Comparison of ENCODE assay signal across 20 cellular contexts in the genomic region with DNA sequence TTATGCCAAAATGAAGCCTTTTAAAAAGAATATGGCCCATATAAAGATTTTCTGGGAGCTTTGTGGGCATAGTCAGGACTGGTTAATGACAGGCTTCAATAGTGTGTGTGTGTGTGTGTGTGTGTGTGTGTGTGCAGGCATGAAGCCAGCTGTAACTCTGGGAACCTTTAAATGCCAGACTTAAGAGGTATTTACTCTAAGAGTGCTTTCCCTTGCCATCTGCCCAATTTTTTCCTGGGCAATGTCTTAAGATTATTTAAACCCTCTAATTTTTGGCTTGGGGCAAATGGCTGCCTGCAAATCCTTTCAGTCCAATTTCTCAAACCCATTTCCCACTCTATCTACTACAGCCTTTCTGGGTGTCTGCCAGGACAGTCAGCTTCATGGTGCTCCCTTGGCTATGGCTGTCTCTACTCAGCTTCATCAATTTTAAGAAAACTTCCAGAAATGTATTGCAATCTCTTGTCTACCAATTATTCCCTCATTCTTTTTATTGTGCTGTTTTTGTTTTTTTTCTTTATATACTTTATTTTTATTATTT.
DNase-seq lines count a peak whose midpoint lies in the region; ATAC-seq and TF ChIP-seq lines count a peak whose summit lies in the region.
"Had no signal": no experiment of that assay in that cellular context is flagged by ENCODE, and none has a peak within 500 bp of the region (broad histone marks: within the 10 kb centered on the region; RNA-seq: fewer than 3 reads in every experiment).

No MANE protein-coding gene starts in this region.

- H3K4me3 ChIP-seq in Caco-2 (ENCODE audit: low read depth, low read length) = no peak overlapping the region
- H3K4me3 ChIP-seq in HEK293 (ENCODE audit: low read depth, low read length) = no peak overlapping the region
- H3K4me3 ChIP-seq: GM12878, HAP-1 had no signal

- TF ChIP-seq CTCF in Caco-2 (IDR thresholded peaks at IDR 0.05; ENCODE audit: insufficient read depth in 1 of 2, low read depth in 1 of 2, low read length in 1 of 2, severe bottlenecking in 1 of 2, unreplicated experiment in 1 of 2) = no peak
- no peak for TF ChIP-seq CTCF in HEK293 (tag by site-specific recombination; IDR thresholded peaks at IDR 0.05)

- H3K4me3 Mint-ChIP-seq in Caco-2 (ENCODE audit: unreplicated experiment) = peak overlapping the region; percentile 28
- H3K4me3 Mint-ChIP-seq: CD4-positive, alpha-beta memory T cell had no signal

- peak overlapping the region; percentile 47 for H3K27ac Mint-ChIP-seq in Caco-2 (ENCODE audit: unreplicated experiment)
- H3K27ac Mint-ChIP-seq: CD4-positive, alpha-beta memory T cell had no signal

- H3K9me3 ChIP-seq in Caco-2 (0 out of 2 replicates have a peak, but pooled peaks cover 4% of the 10 kb centered on the region), HEK293 (ENCODE audit: control insufficient read depth, insufficient read depth, low read depth, low read length) (no peaks in the 10 kb centered on the region)
- H3K9me3 ChIP-seq: BE2C, HAP-1 had no signal

- CTCF ChIA-PET in Caco-2 (lab: Charles Lee) (interaction anchor here (0.6 kb wide), 1 partner anchor 19 kb away, joined by 5 read pairs; no protein-coding TSS in a partner anchor), HEK293 (lab: Yijun Ruan, JAX) (no interaction called here)

- H3K36me3 Mint-ChIP-seq in Caco-2 (ENCODE audit: insufficient read depth, unreplicated experiment) = peaks cover 4% of the 10 kb centered on the region

- intact Hi-C loops in Caco-2 (cut with micrococcal nuclease; ENCODE audit: unreplicated experiment) = loop anchor here (1.0 to 10.0 kb wide), 2 partner anchors 63 to 445 kb away; a partner anchor contains a TSS

- H3K4me1 ChIP-seq in Caco-2 (peaks cover 60% of the 10 kb centered on the region), HEK293 (ENCODE audit: control insufficient read depth, insufficient read depth, low read length) (no peaks in the 10 kb centered on the region)
- H3K4me1 ChIP-seq: BE2C, HAP-1 had no signal

- DNase-seq in Caco-2 = no peak
- DNase-seq in NCI-H2227 (lab: John Stamatoyannopoulos, UW; ENCODE audit: unreplicated experiment) = peak; percentile 31
- peak; percentile 70 for DNase-seq in SHP77 treated with DMSO at 0.1 percent for 48 hours (lab: John Stamatoyannopoulos, UW)
- no peak for DNase-seq in activated CD4-positive, alpha-beta T cell treated with anti-CD3 and anti-CD28 coated beads, Interleukin-2, amount 50 U/mL, for 1 hour
- no peak for DNase-seq in activated gamma-delta T cell (lab: John Stamatoyannopoulos, UW)
- DNase-seq: BE2C; CD4-positive, alpha-beta memory T cell; DMS153; KBM-7; NCI-H1417 treated with DMSO at 0.1 percent for 48 hours; NCI-H2081; NCI-H510A; PC-3; T-helper 1 cell had no signal

- POLR2A ChIA-PET in Caco-2 (lab: Charles Lee) = no interaction called here
- POLR2A ChIA-PET in HEK293 (lab: Yijun Ruan, JAX) = no interaction called here

- H3K4me1 Mint-ChIP-seq in Caco-2 (ENCODE audit: low read depth, unreplicated experiment) = peaks cover 50% of the 10 kb centered on the region

- BruUV-seq in Caco-2 (replicated peaks; lab: Mats Ljungman, UMichigan) = no TSS peak

- ATAC-seq in HG03280 (IDR thresholded peaks at IDR 0.05; ENCODE audit: unreplicated experiment) (no peak), HG02678 (IDR thresholded peaks at IDR 0.05; ENCODE audit: unreplicated experiment) (no peak)
- ATAC-seq: GM12878, PC-3 had no signal

- no peaks in the 10 kb centered on the region for H3K9me3 Mint-ChIP-seq in Caco-2 (ENCODE audit: unreplicated experiment)
- H3K9me3 Mint-ChIP-seq: CD4-positive, alpha-beta memory T cell had no signal

- H3K27ac ChIP-seq in HEK293 (ENCODE audit: extremely low read depth, low read depth, low read length) = no peak overlapping the region
- H3K27ac ChIP-seq: HL-60 had no signal

- H3K27me3 Mint-ChIP-seq in Caco-2 (ENCODE audit: insufficient read depth, unreplicated experiment) = no peaks in the 10 kb centered on the region

- H3K36me3 ChIP-seq in Caco-2 (ENCODE audit: control insufficient read depth, insufficient read depth, low read length) (no peaks in the 10 kb centered on the region), HEK293 (ENCODE audit: control insufficient read depth in 2 of 2, insufficient read depth in 1 of 2, low read length in 2 of 2) (no peaks in the 10 kb centered on the region)
- H3K36me3 ChIP-seq: BE2C, HAP-1 had no signal

- no peaks in the 10 kb centered on the region for H3K27me3 ChIP-seq in Caco-2 (replicated peaks; ENCODE audit: control insufficient read depth, insufficient read depth, low read length)
- H3K27me3 ChIP-seq: BE2C had no signal

TF ChIP-seq in HEK293, 187 proteins besides CTCF, POLR2A, EP300 and RAD21:
- no peak for TF ChIP-seq SETDB1 (IDR thresholded peaks at IDR 0.05; ENCODE audit: insufficient read length, low read length)
- TF ChIP-seq, protein P1, sequence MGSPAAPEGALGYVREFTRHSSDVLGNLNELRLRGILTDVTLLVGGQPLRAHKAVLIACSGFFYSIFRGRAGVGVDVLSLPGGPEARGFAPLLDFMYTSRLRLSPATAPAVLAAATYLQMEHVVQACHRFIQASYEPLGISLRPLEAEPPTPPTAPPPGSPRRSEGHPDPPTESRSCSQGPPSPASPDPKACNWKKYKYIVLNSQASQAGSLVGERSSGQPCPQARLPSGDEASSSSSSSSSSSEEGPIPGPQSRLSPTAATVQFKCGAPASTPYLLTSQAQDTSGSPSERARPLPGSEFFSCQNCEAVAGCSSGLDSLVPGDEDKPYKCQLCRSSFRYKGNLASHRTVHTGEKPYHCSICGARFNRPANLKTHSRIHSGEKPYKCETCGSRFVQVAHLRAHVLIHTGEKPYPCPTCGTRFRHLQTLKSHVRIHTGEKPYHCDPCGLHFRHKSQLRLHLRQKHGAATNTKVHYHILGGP (tag by site-specific recombination; IDR thresholded peaks at IDR 0.05) = no peak
- no peak for TF ChIP-seq ZFHX2 (tag by site-specific recombination; conservative IDR thresholded peaks at IDR 0.05)
- TF ChIP-seq, protein P2, sequence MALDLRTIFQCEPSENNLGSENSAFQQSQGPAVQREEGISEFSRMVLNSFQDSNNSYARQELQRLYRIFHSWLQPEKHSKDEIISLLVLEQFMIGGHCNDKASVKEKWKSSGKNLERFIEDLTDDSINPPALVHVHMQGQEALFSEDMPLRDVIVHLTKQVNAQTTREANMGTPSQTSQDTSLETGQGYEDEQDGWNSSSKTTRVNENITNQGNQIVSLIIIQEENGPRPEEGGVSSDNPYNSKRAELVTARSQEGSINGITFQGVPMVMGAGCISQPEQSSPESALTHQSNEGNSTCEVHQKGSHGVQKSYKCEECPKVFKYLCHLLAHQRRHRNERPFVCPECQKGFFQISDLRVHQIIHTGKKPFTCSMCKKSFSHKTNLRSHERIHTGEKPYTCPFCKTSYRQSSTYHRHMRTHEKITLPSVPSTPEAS (tag by site-specific recombination; IDR thresholded peaks at IDR 0.05) = peak; percentile 12; the same call in 1 of the 2 replicates
- TF ChIP-seq GFI1B (tag by site-specific recombination; IDR thresholded peaks at IDR 0.05) = no peak
- no peak for TF ChIP-seq ZNF530 (tag by site-specific recombination; IDR thresholded peaks at IDR 0.05; ENCODE audit: low read depth)
- TF ChIP-seq, protein P3, sequence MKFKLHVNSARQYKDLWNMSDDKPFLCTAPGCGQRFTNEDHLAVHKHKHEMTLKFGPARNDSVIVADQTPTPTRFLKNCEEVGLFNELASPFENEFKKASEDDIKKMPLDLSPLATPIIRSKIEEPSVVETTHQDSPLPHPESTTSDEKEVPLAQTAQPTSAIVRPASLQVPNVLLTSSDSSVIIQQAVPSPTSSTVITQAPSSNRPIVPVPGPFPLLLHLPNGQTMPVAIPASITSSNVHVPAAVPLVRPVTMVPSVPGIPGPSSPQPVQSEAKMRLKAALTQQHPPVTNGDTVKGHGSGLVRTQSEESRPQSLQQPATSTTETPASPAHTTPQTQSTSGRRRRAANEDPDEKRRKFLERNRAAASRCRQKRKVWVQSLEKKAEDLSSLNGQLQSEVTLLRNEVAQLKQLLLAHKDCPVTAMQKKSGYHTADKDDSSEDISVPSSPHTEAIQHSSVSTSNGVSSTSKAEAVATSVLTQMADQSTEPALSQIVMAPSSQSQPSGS (tag by site-specific recombination; IDR thresholded peaks at IDR 0.05; ENCODE audit: low read depth) = no peak
- TF ChIP-seq SP2 (tag by site-specific recombination; IDR thresholded peaks at IDR 0.05) = no peak

Comparison
In these comparisons a context has a peak if more than half of its experiments do, and no peak if none do; other contexts are left out.
1. DNase-seq: peak in NCI-H2227 (single experiment) and SHP77 treated with DMSO at 0.1 percent for 48 hours (single experiment); none in Caco-2 (0 of 2), activated CD4-positive, alpha-beta T cell treated with anti-CD3 and anti-CD28 coated beads, Interleukin-2, amount 50 U/mL, for 1 hour (single experiment) and activated gamma-delta T cell (single experiment).